Comparison of ENCODE assay signal across 19 cellular contexts in genomic region chr16:25340973-25341372, GRCh38.
DNase-seq lines count a peak whose midpoint lies in the region; TF ChIP-seq lines count a peak whose summit lies in the region.
"Had no signal": no experiment of that assay in that cellular context is flagged by ENCODE, and none has a peak within 500 bp of the region (broad histone marks: within the 10 kb centered on the region; RNA-seq: fewer than 3 reads in every experiment).

No MANE protein-coding gene starts in this region.

- H3K4me3 ChIP-seq in NB4 (ENCODE audit: low read depth, low read length) (no peak overlapping the region), SK-N-MC (no peak overlapping the region), trophoblast cell (ENCODE audit: low read depth, low read length) (no peak overlapping the region), right atrium auricular region (no peak overlapping the region)
- H3K4me3 ChIP-seq: A549 had no signal

- H3K9me3 ChIP-seq in SK-N-MC (ENCODE audit: low read depth, low read length) = no peaks in the 10 kb centered on the region
- H3K9me3 ChIP-seq in trophoblast cell (ENCODE audit: insufficient read depth, low read depth, low read length) = no peaks in the 10 kb centered on the region
- no peaks in the 10 kb centered on the region for H3K9me3 ChIP-seq in right atrium auricular region
- H3K9me3 ChIP-seq: A549 had no signal

- H3K18ac ChIP-seq in trophoblast cell (ENCODE audit: low read length) = no peak overlapping the region

- H4K91ac ChIP-seq in trophoblast cell (ENCODE audit: low read depth, low read length) = no peak overlapping the region

- peak overlapping the region; percentile 66 for H3K23ac ChIP-seq in trophoblast cell (ENCODE audit: low read length)

- TF ChIP-seq CTCF in NB4 (IDR thresholded peaks at IDR 0.05; ENCODE audit: low read depth, low read length) (no peak), right atrium auricular region (IDR thresholded peaks at IDR 0.05) (no peak)

- H2BK120ac ChIP-seq in trophoblast cell (ENCODE audit: insufficient read depth, low read length, poor library complexity) = no peak overlapping the region

- H2BK5ac ChIP-seq in trophoblast cell (ENCODE audit: low read depth, low read length, poor library complexity) = no peak overlapping the region

- no peak overlapping the region for H2AK5ac ChIP-seq in trophoblast cell (ENCODE audit: low read length)

- no peak overlapping the region for H3K14ac ChIP-seq in trophoblast cell (ENCODE audit: low read length)

- WGBS in trophoblast cell (ENCODE audit: extremely low coverage, insufficient coverage, insufficient read length) = no CpG with 5 or more reads among the region's 2 CpGs

- no peak overlapping the region for H2AFZ ChIP-seq in trophoblast cell (ENCODE audit: insufficient read depth, low read length, poor library complexity)

- H3K9ac ChIP-seq in SK-N-MC (ENCODE audit: insufficient read length) (no peak overlapping the region), trophoblast cell (ENCODE audit: low read length) (no peak overlapping the region)

- H3K79me2 ChIP-seq in trophoblast cell (ENCODE audit: control insufficient read depth, insufficient read depth, low read length, poor library complexity) = no peaks in the 10 kb centered on the region

- no peak overlapping the region for H4K8ac ChIP-seq in trophoblast cell (ENCODE audit: low read depth, low read length)

- H3K4me2 ChIP-seq in trophoblast cell (ENCODE audit: low read length) = no peak overlapping the region
- H3K4me2 ChIP-seq: A549 had no signal

- no peak overlapping the region for H2BK12ac ChIP-seq in trophoblast cell (ENCODE audit: low read length)

- H3K4ac ChIP-seq in trophoblast cell (ENCODE audit: low read depth, low read length) = no peak overlapping the region

- no peak for TF ChIP-seq POLR2A in NB4 (IDR thresholded peaks at IDR 0.05; ENCODE audit: extremely low read depth, insufficient read length)

- H3K27me3 ChIP-seq in trophoblast cell (ENCODE audit: insufficient read depth, low read length) (no peaks in the 10 kb centered on the region), right atrium auricular region (no peaks in the 10 kb centered on the region)

- H3K36me3 ChIP-seq in SK-N-MC (ENCODE audit: insufficient read depth, low read length) (no peaks in the 10 kb centered on the region), trophoblast cell (ENCODE audit: control insufficient read depth in 1 of 2, insufficient read depth in 2 of 2, low read length in 2 of 2) (no peaks in the 10 kb centered on the region), right atrium auricular region (no peaks in the 10 kb centered on the region)

- no peaks in the 10 kb centered on the region for H3K79me1 ChIP-seq in trophoblast cell (ENCODE audit: low read length)

- 0 out of 2 replicates have a peak overlapping the region, but pooled peaks have one; percentile 52 for H3K27ac ChIP-seq in SK-N-MC
- no peak overlapping the region for H3K27ac ChIP-seq in trophoblast cell (ENCODE audit: low read depth, low read length)
- no peak overlapping the region for H3K27ac ChIP-seq in right atrium auricular region
- H3K27ac ChIP-seq: 22Rv1, A549, HL-60 had no signal

- no peaks in the 10 kb centered on the region for H3K4me1 ChIP-seq in trophoblast cell (ENCODE audit: control insufficient read depth in 1 of 2, insufficient read depth in 2 of 2, low read length in 2 of 2)
- no peaks in the 10 kb centered on the region for H3K4me1 ChIP-seq in right atrium auricular region
- H3K4me1 ChIP-seq: A549 had no signal

- DNase-seq in NCI-H1417 (lab: John Stamatoyannopoulos, UW) (peak in 2 of 3 experiments; percentile 4 to 14), NCI-H1417 treated with DMSO at 0.1 percent for 48 hours (lab: John Stamatoyannopoulos, UW) (no peak), NB4 (ENCODE audit: low read depth) (peak; percentile 43), SK-N-MC (ENCODE audit: low read depth, low spot score) (peak; percentile 98), trophoblast cell (no peak), right atrium auricular region (ENCODE audit: low spot score) (no peak), NCI-H1092 (lab: John Stamatoyannopoulos, UW) (no peak)
- DNase-seq in activated CD4-positive, alpha-beta T cell treated with anti-CD3 and anti-CD28 coated beads for 48 hours = no peak
- DNase-seq: C1 segment of cervical spinal cord; CD4-positive, CD25-positive, alpha-beta regulatory T cell; CD8-positive, alpha-beta memory T cell; COR-L47; DMS 273 treated with DMSO at 0.1 percent for 48 hours; DMS53; H9; IMR-90 had no signal

- no peak overlapping the region for H4K12ac ChIP-seq in trophoblast cell (ENCODE audit: low read depth, low read length)

Comparison
In these comparisons a context has a peak if more than half of its experiments do, and no peak if none do; other contexts are left out.
1. DNase-seq: peak in NCI-H1417 (2 of 3), NB4 (single experiment) and SK-N-MC (single experiment); none in NCI-H1417 treated with DMSO at 0.1 percent for 48 hours (single experiment), trophoblast cell (0 of 2), right atrium auricular region (single experiment), activated CD4-positive, alpha-beta T cell treated with anti-CD3 and anti-CD28 coated beads for 48 hours (single experiment) and NCI-H1092 (single experiment).